ENCODE assay signal across 35 cellular contexts in genomic region chr17:76131061-76131691, GRCh38. TPM values are rescaled to one million over a fixed set of nuclear protein-coding genes. Genes with fewer than 3 reads are reported as not detected.
A peak's percentile ranks its signal among the peaks of the same experiment; 100 is the strongest.
DNase-seq lines count a peak whose midpoint lies in the region; ATAC-seq and TF ChIP-seq lines count a peak whose summit lies in the region.
"Had no signal": no experiment of that assay in that cellular context is flagged by ENCODE, and none has a peak within 500 bp of the region (broad histone marks: within the 10 kb centered on the region; RNA-seq: fewer than 3 reads in every experiment).

No MANE protein-coding gene starts in this region.

- H3K27ac ChIP-seq in IMR-90 (ENCODE audit: insufficient read depth, low read length) = no peak overlapping the region
- H3K27ac ChIP-seq in prostate gland = peak overlapping the region; percentile 67 to 74
- H3K27ac ChIP-seq: 22Rv1; BLaER1 treated with 17β-estradiol and CSF1 and Interleukin-3, amounts not matched to agents 10 nM and 100 nM; epithelial cell of prostate; KMS-11; transverse colon had no signal

- H3K79me1 ChIP-seq in IMR-90 (ENCODE audit: low read depth in 1 of 2, low read length in 2 of 2) = no peaks in the 10 kb centered on the region

- no peak overlapping the region for H4K5ac ChIP-seq in IMR-90 (ENCODE audit: low read depth, low read length)

- BruUV-seq in IMR-90 (replicated peaks; lab: Mats Ljungman, UMichigan) = no TSS peak

- POLR2A ChIA-PET in IMR-90 (lab: Charles Lee; ENCODE audit: unreplicated experiment) = no interaction called here

- H3K9ac ChIP-seq in IMR-90 (ENCODE audit: low read depth, low read length) = no peak overlapping the region
- H3K9ac ChIP-seq: BLaER1 treated with 17β-estradiol and CSF1 and Interleukin-3, amounts not matched to agents 10 nM and 100 nM; KMS-11 had no signal

- H3K27me3 ChIP-seq in IMR-90 (ENCODE audit: control insufficient read depth, insufficient read depth, low read length) (peaks cover 59% of the 10 kb centered on the region), prostate gland (replicated peaks; ENCODE audit: insufficient read depth) (peaks cover 5% of the 10 kb centered on the region)

- H3K23ac ChIP-seq in IMR-90 (ENCODE audit: low read depth, low read length) = no peak overlapping the region

- no peak overlapping the region for H2AK5ac ChIP-seq in IMR-90 (ENCODE audit: low read depth, low read length)

- H3K4me3 Mint-ChIP-seq in activated naive CD4-positive, alpha-beta T cell treated with anti-CD3 and anti-CD28 coated beads for 36 hours = no peak overlapping the region
- H3K4me3 Mint-ChIP-seq: activated CD4-positive, alpha-beta memory T cell treated with anti-CD3 and anti-CD28 coated beads, Interleukin-2, amount 10 ng/mL, durations not matched to agents 7 days and 5 days; activated naive CD8-positive, alpha-beta T cell; T-helper 1 cell treated with Interleukin-12 subunit alpha and Interleukin-12 subunit beta and Interleukin-4 antibody, amounts not matched to agents 30 μg/mL and 1 μg/mL, for 36 hours had no signal

- H2BK120ac ChIP-seq in IMR-90 (ENCODE audit: low read depth, low read length) = no peak overlapping the region

- CTCF ChIA-PET in IMR-90 (lab: Yijun Ruan, JAX) = no interaction called here
- CTCF ChIA-PET in activated naive CD4-positive, alpha-beta T cell treated with anti-CD3 and anti-CD28 coated beads for 36 hours (lab: Charles Lee) = interaction anchor here (1.4 to 1.7 kb wide), 2 partner anchors 148 to 149 kb away, joined by 3 to 5 read pairs; no protein-coding TSS in a partner anchor

- 18% methylated on average over 8 of the region's 21 CpGs; no CpG with 5 or more reads in 1 of the 2 experiments for WGBS in IMR-90 (ENCODE audit: extremely low coverage in 2 of 2, insufficient read length in 1 of 2), 2 experiments
- WGBS in prostate gland = 66% methylated on average over 21 of the region's 21 CpGs

- H3K4me2 ChIP-seq in IMR-90 (ENCODE audit: low read depth, low read length) = no peak overlapping the region
- H3K4me2 ChIP-seq: BLaER1 treated with 17β-estradiol and CSF1 and Interleukin-3, amounts not matched to agents 10 nM and 100 nM; KMS-11 had no signal

- H3K4me3 ChIP-seq in IMR-90 (ENCODE audit: insufficient read depth, low read depth, low read length) = no peak overlapping the region
- H3K4me3 ChIP-seq in iPS-18c (ENCODE audit: insufficient read depth, low read depth, low read length) = peak overlapping the region; percentile 28
- H3K4me3 ChIP-seq in prostate gland = no peak overlapping the region
- H3K4me3 ChIP-seq: BLaER1 treated with 17β-estradiol and CSF1 and Interleukin-3, amounts not matched to agents 10 nM and 100 nM; transverse colon had no signal

- H3K36me3 ChIP-seq in IMR-90 (ENCODE audit: control insufficient read depth, insufficient read depth, low read length) (no peaks in the 10 kb centered on the region), prostate gland (no peaks in the 10 kb centered on the region)
- H3K36me3 ChIP-seq: BLaER1 treated with 17β-estradiol and CSF1 and Interleukin-3, amounts not matched to agents 10 nM and 100 nM; transverse colon had no signal

- H2AFZ ChIP-seq in IMR-90 (replicated peaks; ENCODE audit: low read length, poor library complexity) = peak overlapping the region; percentile 51

- no peaks in the 10 kb centered on the region for H3K9me3 Mint-ChIP-seq in activated naive CD4-positive, alpha-beta T cell treated with anti-CD3 and anti-CD28 coated beads for 36 hours
- H3K9me3 Mint-ChIP-seq: activated CD4-positive, alpha-beta memory T cell treated with anti-CD3 and anti-CD28 coated beads, Interleukin-2, amount 10 ng/mL, durations not matched to agents 7 days and 5 days; T-helper 1 cell treated with Interleukin-12 subunit alpha and Interleukin-12 subunit beta and Interleukin-4 antibody, amounts not matched to agents 30 μg/mL and 1 μg/mL, for 36 hours had no signal

- no peak overlapping the region for H3K27ac Mint-ChIP-seq in activated naive CD4-positive, alpha-beta T cell treated with anti-CD3 and anti-CD28 coated beads for 36 hours
- H3K27ac Mint-ChIP-seq: activated CD4-positive, alpha-beta memory T cell treated with anti-CD3 and anti-CD28 coated beads, Interleukin-2, amount 10 ng/mL, durations not matched to agents 7 days and 5 days; activated naive CD8-positive, alpha-beta T cell; T-helper 1 cell treated with Interleukin-12 subunit alpha and Interleukin-12 subunit beta and Interleukin-4 antibody, amounts not matched to agents 30 μg/mL and 1 μg/mL, for 36 hours had no signal

- H2BK5ac ChIP-seq in IMR-90 (ENCODE audit: low read depth, low read length, poor library complexity, severe bottlenecking) = no peak overlapping the region

- no peak overlapping the region for H3K4ac ChIP-seq in IMR-90 (ENCODE audit: low read depth, low read length)

- peak overlapping the region; percentile 65 for H2AK9ac ChIP-seq in IMR-90 (replicated peaks; ENCODE audit: low read depth, low read length, poor library complexity)

- H4K20me1 ChIP-seq in IMR-90 (ENCODE audit: insufficient read depth, low read length) = no peaks in the 10 kb centered on the region
- H4K20me1 ChIP-seq: BLaER1 treated with 17β-estradiol and CSF1 and Interleukin-3, amounts not matched to agents 10 nM and 100 nM had no signal

- no peak overlapping the region for H2BK20ac ChIP-seq in IMR-90 (ENCODE audit: low read depth, low read length)

- dilution Hi-C loops in IMR-90 (cut with HindIII; ENCODE audit: low sequenced_read_pairs, unreplicated experiment) = no loop called here

- no peaks in the 10 kb centered on the region for H3K9me1 ChIP-seq in IMR-90 (ENCODE audit: insufficient read depth, low read length)

- DNase-seq in DMS53 (lab: John Stamatoyannopoulos, UW) = peak; percentile 38
- no peak for DNase-seq in DMS53 treated with DMSO at 0.1 percent for 48 hours (lab: John Stamatoyannopoulos, UW; ENCODE audit: unreplicated experiment)
- no peak for DNase-seq in IMR-90
- DNase-seq in prostate gland (ENCODE audit: low spot score) = no peak
- DNase-seq in activated naive CD4-positive, alpha-beta T cell treated with anti-CD3 and anti-CD28 coated beads for 36 hours = no peak
- no peak for DNase-seq in dedifferentiated amniotic fluid mesenchymal stem cell (ENCODE audit: extremely low spot score)
- DNase-seq in NCI-H2081 (lab: John Stamatoyannopoulos, UW) = no peak
- DNase-seq: activated CD4-positive, alpha-beta memory T cell treated with anti-CD3 and anti-CD28 coated beads, Interleukin-2, amount 10 ng/mL, durations not matched to agents 7 days and 5 days; activated CD4-positive, CD25-positive, alpha-beta regulatory T cell treated with anti-CD3 and anti-CD28 coated beads, Interleukin-2, amount 50 U/mL, for 72 hours; aorta; COR-L47; DMS79; effector CD8-positive, alpha-beta T cell; GDM1; hippocampal formation; NCI-H1417; NCI-H2029; NCI-H526 treated with DMSO at 0.1 percent for 48 hours; nucleus accumbens; Right ventricle myocardium superior; stimulated activated CD4-positive, alpha-beta T cell treated with anti-CD3 and anti-CD28 coated beads, Interleukin-4, amount 100 ng/mL, for 1 hour; transverse colon had no signal

- no peak for TF ChIP-seq RAD21 in IMR-90 (IDR thresholded peaks at IDR 0.05; ENCODE audit: low read length)

- H3K18ac ChIP-seq in IMR-90 (ENCODE audit: low read depth, low read length) = no peak overlapping the region

- no peak for ATAC-seq in IMR-90 (ENCODE audit: low read depth)
- ATAC-seq: left lobe of liver, SK-N-SH treated with all-trans-retinoic acid at 6 μM for 48 hours had no signal

- no peaks in the 10 kb centered on the region for H3K27me3 Mint-ChIP-seq in activated naive CD4-positive, alpha-beta T cell treated with anti-CD3 and anti-CD28 coated beads for 36 hours (ENCODE audit: low read depth)
- H3K27me3 Mint-ChIP-seq: activated CD4-positive, alpha-beta memory T cell treated with anti-CD3 and anti-CD28 coated beads, Interleukin-2, amount 10 ng/mL, durations not matched to agents 7 days and 5 days; activated naive CD8-positive, alpha-beta T cell had no signal

- H4K8ac ChIP-seq in IMR-90 (ENCODE audit: low read depth in 2 of 2, low read length in 2 of 2) = no peak overlapping the region

- no peak overlapping the region for H4K91ac ChIP-seq in IMR-90 (ENCODE audit: insufficient read depth, low read depth, low read length)

- no peak overlapping the region for H3K14ac ChIP-seq in IMR-90 (replicated peaks; ENCODE audit: low read depth, low read length)

- in situ Hi-C loops in IMR-90 (cut with MboI; ENCODE audit: low sequenced_read_pairs) = no loop called here

- H3K56ac ChIP-seq in IMR-90 (ENCODE audit: extremely low read depth, insufficient read depth, low read length) = no peak overlapping the region

- TF ChIP-seq POLR2A in IMR-90 (IDR thresholded peaks at IDR 0.05; ENCODE audit: low read depth, low read length) (no peak), prostate gland (IDR thresholded peaks at IDR 0.05) (no peak)

- H3K4me1 ChIP-seq in IMR-90 (ENCODE audit: control insufficient read depth, insufficient read depth, low read length) (no peaks in the 10 kb centered on the region), prostate gland (replicated peaks) (no peaks in the 10 kb centered on the region)

- intact Hi-C loops in IMR-90 (cut with micrococcal nuclease) = no loop called here
- intact Hi-C loops in prostate gland (cut with DNase I) = no loop called here
- intact Hi-C loops in activated naive CD4-positive, alpha-beta T cell treated with anti-CD3 and anti-CD28 coated beads for 36 hours (cut with micrococcal nuclease) = no loop called here

- H2BK15ac ChIP-seq in IMR-90 (ENCODE audit: low read depth, low read length) = no peak overlapping the region

- H3K4me1 Mint-ChIP-seq in activated naive CD4-positive, alpha-beta T cell treated with anti-CD3 and anti-CD28 coated beads for 36 hours (ENCODE audit: low read depth) = peaks cover 27% of the 10 kb centered on the region

- H3K36me3 Mint-ChIP-seq in activated naive CD4-positive, alpha-beta T cell treated with anti-CD3 and anti-CD28 coated beads for 36 hours (ENCODE audit: low read depth) = no peaks in the 10 kb centered on the region
- H3K36me3 Mint-ChIP-seq: activated naive CD8-positive, alpha-beta T cell had no signal

- H3K9me3 ChIP-seq in IMR-90 (ENCODE audit: control insufficient read depth, insufficient read depth, low read length) (no peaks in the 10 kb centered on the region), iPS-18c (ENCODE audit: control insufficient read depth, insufficient read depth, low read length) (no peaks in the 10 kb centered on the region), prostate gland (no peaks in the 10 kb centered on the region)
- H3K9me3 ChIP-seq: BLaER1 treated with 17β-estradiol and CSF1 and Interleukin-3, amounts not matched to agents 10 nM and 100 nM; transverse colon had no signal

- TF ChIP-seq CTCF in IMR-90 (conservative IDR thresholded peaks at IDR 0.05; ENCODE audit: low read depth, low read length) = no peak
- TF ChIP-seq CTCF in prostate gland (IDR thresholded peaks at IDR 0.05) = no peak

RNA-seq across cellular contexts. Expression of gene FOXJ1, which starts 9.9 kb away (rescaled TPM):
- total RNA-seq in IMR-90 (2012; rRNA removed) (not detected in 2 replicates), prostate gland (10 to 100 TPM in 1 of 2 donors, under 1 TPM in 1; 0.55 to 11.2 TPM)
- polyA plus RNA-seq in IMR-90 (2012; rRNA removed) = 0.05 TPM in 1 of 2 replicates, not detected in the other
- polyA plus RNA-seq in IMR-90 (2012; cell fraction: cytosol; rRNA removed) = 0.01 TPM in 1 of 2 replicates, not detected in the other
- polyA plus RNA-seq in IMR-90 (2012; cell fraction: nucleus; rRNA removed; ENCODE audit: low replicate concordance) = 0.03 TPM in 2 replicates
- total RNA-seq in activated naive CD4-positive, alpha-beta T cell treated with anti-CD3 and anti-CD28 coated beads for 36 hours = under 1 TPM; 0.60 to 0.84 TPM
- total RNA-seq: aorta, HT1080, myocyte, Right ventricle myocardium superior, subcutaneous adipose tissue had no signal
- polyA plus RNA-seq: aorta had no signal

RNA-seq across cellular contexts. Expression of gene EXOC7, which starts 27.6 kb away (rescaled TPM):
- total RNA-seq in IMR-90 (2012; rRNA removed) (98.9 and 118 TPM in 2 replicates), prostate gland (100 to 1,000 TPM; 136 to 159 TPM)
- polyA plus RNA-seq in IMR-90 (2012; rRNA removed) = 85.9 and 89.5 TPM in 2 replicates
- 35.6 and 57.4 TPM in 2 replicates for polyA plus RNA-seq in IMR-90 (2012; cell fraction: cytosol; rRNA removed)
- polyA plus RNA-seq in IMR-90 (2012; cell fraction: nucleus; rRNA removed; ENCODE audit: low replicate concordance) = 192 and 276 TPM in 2 replicates
- total RNA-seq in activated naive CD4-positive, alpha-beta T cell treated with anti-CD3 and anti-CD28 coated beads for 36 hours = 10 to 100 TPM; 43.5 to 46.6 TPM

RNA-seq across cellular contexts. Expression of gene ZACN, which starts 52.2 kb away (rescaled TPM):
- not detected in 2 replicates for total RNA-seq in IMR-90 (2012; rRNA removed)
- polyA plus RNA-seq in IMR-90 (2012; rRNA removed) = not detected in 2 replicates
- polyA plus RNA-seq in IMR-90 (2012; cell fraction: cytosol; rRNA removed) = not detected in 2 replicates
- polyA plus RNA-seq in IMR-90 (2012; cell fraction: nucleus; rRNA removed; ENCODE audit: low replicate concordance) = 0.16 and 0.18 TPM in 2 replicates
- not detected for total RNA-seq in prostate gland
- total RNA-seq in activated naive CD4-positive, alpha-beta T cell treated with anti-CD3 and anti-CD28 coated beads for 36 hours = 1 to 10 TPM; 6.4 to 6.5 TPM
- total RNA-seq: aorta, left lobe of liver, mesenteric fat pad, myocyte, Right ventricle myocardium superior, subcutaneous adipose tissue had no signal

RNA-seq across cellular contexts. Expression of gene GALR2, which starts 56.6 kb away (rescaled TPM):
- not detected in 2 replicates for total RNA-seq in IMR-90 (2012; rRNA removed)
- polyA plus RNA-seq in IMR-90 (2012; rRNA removed) = 0.07 and 0.10 TPM in 2 replicates
- polyA plus RNA-seq in IMR-90 (2012; cell fraction: cytosol; rRNA removed) = 0.18 TPM in 1 of 2 replicates, not detected in the other
- 0.10 and 0.26 TPM in 2 replicates for polyA plus RNA-seq in IMR-90 (2012; cell fraction: nucleus; rRNA removed; ENCODE audit: low replicate concordance)
- under 1 TPM in 1 of 2 donors, not detected in 1; 0.80 TPM for total RNA-seq in prostate gland
- 1 to 10 TPM; 3.3 to 3.6 TPM for total RNA-seq in activated naive CD4-positive, alpha-beta T cell treated with anti-CD3 and anti-CD28 coated beads for 36 hours
- total RNA-seq: aorta, left lobe of liver, mesenteric fat pad, myocyte, Right ventricle myocardium superior, subcutaneous adipose tissue had no signal
- polyA plus RNA-seq: aorta had no signal

RNA-seq across cellular contexts. Expression of gene SRP68, which starts 58.9 kb away (rescaled TPM):
- total RNA-seq in IMR-90 (2012; rRNA removed) (47.1 and 47.2 TPM in 2 replicates), prostate gland (10 to 100 TPM; 33.5 to 51.2 TPM)
- polyA plus RNA-seq in IMR-90 (2012; rRNA removed) = 69.1 and 82.6 TPM in 2 replicates
- polyA plus RNA-seq in IMR-90 (2012; cell fraction: cytosol; rRNA removed) = 28.2 and 52.1 TPM in 2 replicates
- polyA plus RNA-seq in IMR-90 (2012; cell fraction: nucleus; rRNA removed; ENCODE audit: low replicate concordance) = 24.9 and 48.5 TPM in 2 replicates
- 100 to 1,000 TPM; 127 to 131 TPM for total RNA-seq in activated naive CD4-positive, alpha-beta T cell treated with anti-CD3 and anti-CD28 coated beads for 36 hours
